In the genomic region with DNA sequence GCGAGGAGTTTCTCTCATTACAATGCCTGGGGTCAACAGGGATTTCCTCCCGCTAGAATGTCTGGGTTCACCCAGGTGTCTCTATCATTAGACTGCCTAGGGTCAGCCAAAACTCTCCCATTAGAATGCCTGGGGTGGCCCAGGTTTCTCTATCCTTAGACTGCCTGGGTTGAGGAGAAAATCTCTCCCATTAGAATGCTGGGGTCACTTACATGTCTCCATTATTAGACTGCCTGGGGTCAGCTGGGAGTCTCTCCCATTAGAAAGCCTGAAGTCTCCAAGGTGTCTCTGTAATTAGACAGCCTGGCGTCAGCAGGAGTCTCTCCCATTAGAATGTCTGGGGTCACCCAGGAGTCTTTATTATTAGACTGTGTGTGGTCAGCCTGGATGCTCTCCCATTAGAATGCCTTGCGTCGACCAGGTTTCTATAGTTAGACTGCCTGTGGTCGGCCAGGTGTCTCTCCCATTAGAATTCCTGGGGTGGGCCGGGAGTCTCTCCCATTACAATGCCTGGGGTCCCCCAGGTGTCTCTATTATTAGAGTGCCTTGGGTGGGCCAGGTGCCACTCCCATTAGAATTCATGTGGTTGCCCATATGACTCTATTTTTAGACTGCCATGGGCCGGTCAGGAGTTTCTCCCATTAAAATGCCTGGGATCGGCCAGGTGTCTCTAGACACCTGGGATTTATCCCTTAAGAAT, we compare ENCODE assay signal across 16 cellular contexts.
DNase-seq lines count a peak whose midpoint lies in the region; ATAC-seq and TF ChIP-seq lines count a peak whose summit lies in the region.
"Had no signal": no experiment of that assay in that cellular context is flagged by ENCODE, and none has a peak within 500 bp of the region (broad histone marks: within the 10 kb centered on the region; RNA-seq: fewer than 3 reads in every experiment).

No MANE protein-coding gene starts in this region.

- no peak for TF ChIP-seq CTCF in RWPE2 (IDR thresholded peaks at IDR 0.05; ENCODE audit: poor library complexity, severe bottlenecking)

- no peak overlapping the region for H3K4me3 ChIP-seq in RWPE2 (ENCODE audit: severe bottlenecking)
- H3K4me3 ChIP-seq: HAP-1 had no signal

- ATAC-seq in RWPE2 (ENCODE audit: low read depth): no peak
- no peak for ATAC-seq in GM21526 (IDR thresholded peaks at IDR 0.05; ENCODE audit: low FRiP score, unreplicated experiment)

- peaks cover 11% of the 10 kb centered on the region for H3K9me3 ChIP-seq in RWPE2 (ENCODE audit: severe bottlenecking)
- H3K9me3 ChIP-seq: HAP-1 had no signal

- peak overlapping the region; percentile 80 for H3K27ac ChIP-seq in RWPE2 (ENCODE audit: poor library complexity, severe bottlenecking)

- no peaks in the 10 kb centered on the region for H3K36me3 ChIP-seq in RWPE2 (ENCODE audit: low read depth)
- H3K36me3 ChIP-seq: HAP-1 had no signal

- no peaks in the 10 kb centered on the region for H3K4me1 ChIP-seq in RWPE2 (ENCODE audit: insufficient read depth, poor library complexity, severe bottlenecking)
- H3K4me1 ChIP-seq: HAP-1 had no signal

- no peaks in the 10 kb centered on the region for H3K27me3 ChIP-seq in RWPE2 (ENCODE audit: insufficient read depth, poor library complexity, severe bottlenecking)

- DNase-seq in RWPE2 (ENCODE audit: low spot score): no peak
- peak; percentile 17 for DNase-seq in SW480 (ENCODE audit: low spot score)
- DNase-seq in islet precursor cell: peak; percentile 20
- DNase-seq in NCI-H2029 (lab: John Stamatoyannopoulos, UW): no peak
- DNase-seq in activated CD4-positive, CD25-positive, alpha-beta regulatory T cell treated with anti-CD3 and anti-CD28 coated beads, Interleukin-2, amount 50 U/mL, for 72 hours: no peak
- DNase-seq: C1 segment of cervical spinal cord; Calu3; CD4-positive, alpha-beta memory T cell; COR-L47; DMS53; DMS79 treated with DMSO at 0.1 percent for 48 hours; GF-D8; GOT3; HFFc6 had no signal

Comparison
In these comparisons a context has a peak if more than half of its experiments do, and no peak if none do; other contexts are left out.
1. DNase-seq: peak in SW480 (single experiment) and islet precursor cell (single experiment); none in RWPE2 (single experiment), NCI-H2029 (single experiment) and activated CD4-positive, CD25-positive, alpha-beta regulatory T cell treated with anti-CD3 and anti-CD28 coated beads, Interleukin-2, amount 50 U/mL, for 72 hours (single experiment).